In the genomic region with DNA sequence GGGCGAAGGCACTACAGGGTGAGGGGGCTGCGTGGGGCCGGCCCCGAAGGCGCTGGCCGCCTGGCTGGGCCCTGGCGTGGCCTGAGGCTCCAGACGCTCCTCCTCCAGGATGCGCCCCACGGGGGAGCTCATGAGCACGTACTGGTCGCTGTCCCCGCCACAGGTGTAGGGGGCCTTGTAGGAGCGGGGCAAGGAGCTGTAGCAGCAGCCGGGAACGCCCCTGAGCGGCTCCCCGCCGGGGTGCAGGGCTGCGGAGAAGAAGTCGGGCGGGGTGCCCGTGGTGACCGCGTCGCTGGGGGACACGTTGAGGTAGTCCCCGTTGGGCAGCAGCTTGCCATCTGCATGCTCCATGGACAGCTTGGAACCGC, we compare ENCODE assay signal across 15 cellular contexts. TPM values are rescaled to one million over a fixed set of nuclear protein-coding genes. Genes with fewer than 3 reads are reported as not detected.
DNase-seq lines count a peak whose midpoint lies in the region; ATAC-seq and TF ChIP-seq lines count a peak whose summit lies in the region.
"Had no signal": no experiment of that assay in that cellular context is flagged by ENCODE, and none has a peak within 500 bp of the region (broad histone marks: within the 10 kb centered on the region; RNA-seq: fewer than 3 reads in every experiment).

No MANE protein-coding gene starts in this region.

- peaks cover under 1% of the 10 kb centered on the region for H3K27me3 Mint-ChIP-seq in stimulated activated memory B cell treated with anti-CD40 and anti-IgM and Interleukin-4, amounts not matched to agents 10 μg/mL and 1 μg/mL and 100 μg/mL, for 72 hours

- TF ChIP-seq CTCF in ovary (IDR thresholded peaks at IDR 0.05), result no peak

- no peak for TF ChIP-seq POLR2A in ovary (IDR thresholded peaks at IDR 0.05)

- no peaks in the 10 kb centered on the region for H3K27me3 ChIP-seq in BLaER1 treated with 17β-estradiol and CSF1 and Interleukin-3, amounts not matched to agents 10 nM and 100 nM
- no peaks in the 10 kb centered on the region for H3K27me3 ChIP-seq in ovary

- H3K4me1 Mint-ChIP-seq in stimulated activated memory B cell treated with anti-CD40 and anti-IgM and Interleukin-4, amounts not matched to agents 10 μg/mL and 1 μg/mL and 100 μg/mL, for 72 hours, result peaks cover 16% of the 10 kb centered on the region

- peak overlapping the region in 3 of 11 experiments; percentile 96 to 98 (median 96); a peak in 4 of 22 replicates for H3K9ac ChIP-seq in BLaER1 treated with 17β-estradiol and CSF1 and Interleukin-3, amounts not matched to agents 10 nM and 100 nM

- 93 to 96% (median 93%) methylated on average over 20 to 29 of the region's 29 CpGs for WGBS in ovary, 3 donors

- ATAC-seq in HG03378 (IDR thresholded peaks at IDR 0.05; ENCODE audit: unreplicated experiment), result no peak
- ATAC-seq in stimulated activated memory B cell treated with anti-CD40 and anti-IgM and Interleukin-4, amounts not matched to agents 10 μg/mL and 1 μg/mL and 100 μg/mL, for 72 hours, result no peak
- ATAC-seq: naive thymus-derived CD4-positive, alpha-beta T cell had no signal

- H3K27ac ChIP-seq in BLaER1 treated with 17β-estradiol and CSF1 and Interleukin-3, amounts not matched to agents 10 nM and 100 nM, result peak overlapping the region in 6 of 11 experiments; percentile 93 to 98 (median 96); a peak in 9 of 22 replicates
- H3K27ac ChIP-seq in caudate nucleus (ENCODE audit: low read depth, low read length) (peak overlapping the region; percentile 36), ovary (no peak overlapping the region)

- H3K4me3 Mint-ChIP-seq in stimulated activated memory B cell treated with anti-CD40 and anti-IgM and Interleukin-4, amounts not matched to agents 10 μg/mL and 1 μg/mL and 100 μg/mL, for 72 hours, result no peak overlapping the region
- H3K4me3 Mint-ChIP-seq: activated naive CD4-positive, alpha-beta T cell treated with anti-CD3 and anti-CD28 coated beads for 36 hours; stimulated activated naive CD8-positive, alpha-beta T cell treated with anti-CD3 and anti-CD28 coated beads, Interleukin-15, Interleukin-2, amounts not matched to agents 100 ng/mL and 50 ng/mL, for 24 hours had no signal

- H3K4me3 ChIP-seq in BLaER1 treated with 17β-estradiol and CSF1 and Interleukin-3, amounts not matched to agents 10 nM and 100 nM, result peak overlapping the region in 9 of 10 experiments; percentile 71 to 94 (median 89); a peak in 18 of 20 replicates
- H3K4me3 ChIP-seq in ovary, result no peak overlapping the region

- peaks cover 0 to 22% (median 18%) of the 10 kb centered on the region in 11 experiments; a peak in 16 of 22 replicates for H3K9me3 ChIP-seq in BLaER1 treated with 17β-estradiol and CSF1 and Interleukin-3, amounts not matched to agents 10 nM and 100 nM (replicated peaks in 1 of 11)
- H3K9me3 ChIP-seq in ovary, result no peaks in the 10 kb centered on the region

- H3K4me2 ChIP-seq in BLaER1 treated with 17β-estradiol and CSF1 and Interleukin-3, amounts not matched to agents 10 nM and 100 nM, result peak overlapping the region; percentile 87 to 99 (median 96)

- peaks cover 31 to 59% (median 55%) of the 10 kb centered on the region in 11 experiments for H3K36me3 ChIP-seq in BLaER1 treated with 17β-estradiol and CSF1 and Interleukin-3, amounts not matched to agents 10 nM and 100 nM
- no peaks in the 10 kb centered on the region for H3K36me3 ChIP-seq in ovary

- intact Hi-C loops in ovary (cut with DNase I), result loop anchor here in 3 of 4 donors (5.0 to 10.0 kb wide), 3 partner anchors 629 to 819 kb away; no protein-coding TSS in a partner anchor

- no peak for TF ChIP-seq EP300 in ovary (IDR thresholded peaks at IDR 0.05)

- H3K9me3 Mint-ChIP-seq in stimulated activated memory B cell treated with anti-CD40 and anti-IgM and Interleukin-4, amounts not matched to agents 10 μg/mL and 1 μg/mL and 100 μg/mL, for 72 hours, result no peaks in the 10 kb centered on the region
- H3K9me3 Mint-ChIP-seq: activated naive CD4-positive, alpha-beta T cell treated with anti-CD3 and anti-CD28 coated beads for 36 hours; stimulated activated naive CD8-positive, alpha-beta T cell treated with anti-CD3 and anti-CD28 coated beads, Interleukin-15, Interleukin-2, amounts not matched to agents 100 ng/mL and 50 ng/mL, for 24 hours had no signal

- H3K4me1 ChIP-seq in BLaER1 treated with 17β-estradiol and CSF1 and Interleukin-3, amounts not matched to agents 10 nM and 100 nM, result peaks cover 60 to 71% (median 66%) of the 10 kb centered on the region in 10 experiments
- peaks cover 24% of the 10 kb centered on the region for H3K4me1 ChIP-seq in ovary (ENCODE audit: insufficient read depth)

- peaks cover 69 to 79% (median 72%) of the 10 kb centered on the region in 11 experiments; a peak in 21 of 22 replicates for H4K20me1 ChIP-seq in BLaER1 treated with 17β-estradiol and CSF1 and Interleukin-3, amounts not matched to agents 10 nM and 100 nM

- H3K36me3 Mint-ChIP-seq in stimulated activated memory B cell treated with anti-CD40 and anti-IgM and Interleukin-4, amounts not matched to agents 10 μg/mL and 1 μg/mL and 100 μg/mL, for 72 hours, result peaks cover 7% of the 10 kb centered on the region

- H3K27ac Mint-ChIP-seq in stimulated activated memory B cell treated with anti-CD40 and anti-IgM and Interleukin-4, amounts not matched to agents 10 μg/mL and 1 μg/mL and 100 μg/mL, for 72 hours, result no peak overlapping the region
- H3K27ac Mint-ChIP-seq: activated naive CD4-positive, alpha-beta T cell treated with anti-CD3 and anti-CD28 coated beads for 36 hours; stimulated activated naive CD8-positive, alpha-beta T cell treated with anti-CD3 and anti-CD28 coated beads, Interleukin-15, Interleukin-2, amounts not matched to agents 100 ng/mL and 50 ng/mL, for 24 hours had no signal

- DNase-seq in HuH-7 (ENCODE audit: low spot score) (peak; percentile 60), caudate nucleus (lab: John Stamatoyannopoulos, UW) (no peak), ovary (peak in 4 of 5 donors; percentile 35 to 58 (median 50)), KG1 (lab: John Stamatoyannopoulos, UW) (no peak), EL (no peak)
- DNase-seq: activated CD4-positive, alpha-beta T cell treated with anti-CD3 and anti-CD28 coated beads for 4 hours; activated naive CD4-positive, alpha-beta T cell treated with anti-CD3 and anti-CD28 coated beads for 36 hours; effector CD4-positive, alpha-beta T cell; RPMI8226; stimulated activated CD4-positive, alpha-beta T cell treated with anti-CD3 and anti-CD28 coated beads, Interleukin-2, amount 100 ng/mL, for 24 hours had no signal

RNA-seq across cellular contexts. Expression of gene IRS2, which starts 3.0 kb away (rescaled TPM):
- total RNA-seq in ovary, result 10 to 100 TPM; 19.3 to 40.9 (median 29.3) TPM
- polyA plus RNA-seq in ovary, result 10 to 100 TPM; 14.6 to 20.5 TPM

Comparison
In these comparisons a context has a peak if more than half of its experiments do, and no peak if none do; other contexts are left out.
1. H3K27ac ChIP-seq: peak in BLaER1 treated with 17β-estradiol and CSF1 and Interleukin-3, amounts not matched to agents 10 nM and 100 nM (6 of 11) and caudate nucleus (single experiment); none in ovary (0 of 2).
2. DNase-seq: peak in HuH-7 (single experiment) and ovary (4 of 5); none in caudate nucleus (0 of 61), KG1 (single experiment) and EL (single experiment).